ENCODE assay signal across 1 cellular context in the genomic region with DNA sequence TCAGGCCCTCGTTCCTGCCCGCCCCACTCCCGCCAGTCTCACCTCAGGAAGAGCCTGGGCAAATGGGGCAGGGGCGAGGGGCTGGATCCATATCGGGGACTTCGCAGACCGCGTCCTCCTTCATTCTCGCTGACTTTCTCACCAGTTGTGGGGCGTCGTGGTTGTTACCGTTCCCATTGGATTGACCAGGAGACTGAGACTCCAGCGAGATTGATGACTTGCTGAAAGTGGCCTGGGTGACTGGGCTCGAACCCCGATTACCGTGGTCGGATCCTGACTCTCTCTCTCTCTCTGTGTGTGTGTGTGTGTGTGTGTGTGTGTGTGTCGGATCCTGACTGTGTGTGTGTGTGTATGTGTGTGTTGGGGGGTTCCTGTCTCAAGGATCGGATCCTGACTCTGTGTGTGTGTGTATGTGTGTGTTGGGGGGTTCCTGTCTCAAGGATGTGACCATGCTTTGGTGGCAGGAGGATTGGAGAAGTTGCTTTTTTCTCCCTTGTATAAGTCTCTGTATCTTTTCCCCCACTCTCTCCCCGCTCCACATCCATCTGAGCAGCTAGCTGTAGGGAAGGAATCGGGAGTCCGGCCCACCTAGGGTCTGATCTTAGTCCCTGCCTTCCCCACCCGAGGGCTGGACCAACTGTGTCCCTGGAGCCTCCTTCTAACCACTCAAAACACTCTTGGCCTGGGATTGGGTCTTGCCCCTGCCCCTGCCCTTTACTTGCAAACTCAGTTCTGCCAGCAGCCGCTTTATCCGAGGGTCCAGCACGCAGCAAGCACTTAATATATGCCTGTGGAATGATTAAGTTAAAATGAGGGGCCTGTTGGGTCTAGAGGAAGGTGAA.
TF ChIP-seq lines count a peak whose summit lies in the region.

No MANE protein-coding gene starts in this region.

TF ChIP-seq in K562, 482 proteins besides CTCF, POLR2A, EP300 and RAD21 (continues in another document):
- TF ChIP-seq, protein P1, sequence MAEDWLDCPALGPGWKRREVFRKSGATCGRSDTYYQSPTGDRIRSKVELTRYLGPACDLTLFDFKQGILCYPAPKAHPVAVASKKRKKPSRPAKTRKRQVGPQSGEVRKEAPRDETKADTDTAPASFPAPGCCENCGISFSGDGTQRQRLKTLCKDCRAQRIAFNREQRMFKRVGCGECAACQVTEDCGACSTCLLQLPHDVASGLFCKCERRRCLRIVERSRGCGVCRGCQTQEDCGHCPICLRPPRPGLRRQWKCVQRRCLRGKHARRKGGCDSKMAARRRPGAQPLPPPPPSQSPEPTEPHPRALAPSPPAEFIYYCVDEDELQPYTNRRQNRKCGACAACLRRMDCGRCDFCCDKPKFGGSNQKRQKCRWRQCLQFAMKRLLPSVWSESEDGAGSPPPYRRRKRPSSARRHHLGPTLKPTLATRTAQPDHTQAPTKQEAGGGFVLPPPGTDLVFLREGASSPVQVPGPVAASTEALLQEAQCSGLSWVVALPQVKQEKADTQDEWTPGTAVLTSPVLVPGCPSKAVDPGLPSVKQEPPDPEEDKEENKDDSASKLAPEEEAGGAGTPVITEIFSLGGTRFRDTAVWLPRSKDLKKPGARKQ (CRISPR knock-in tag; IDR thresholded peaks at IDR 0.05): no peak
- TF ChIP-seq, protein P2, sequence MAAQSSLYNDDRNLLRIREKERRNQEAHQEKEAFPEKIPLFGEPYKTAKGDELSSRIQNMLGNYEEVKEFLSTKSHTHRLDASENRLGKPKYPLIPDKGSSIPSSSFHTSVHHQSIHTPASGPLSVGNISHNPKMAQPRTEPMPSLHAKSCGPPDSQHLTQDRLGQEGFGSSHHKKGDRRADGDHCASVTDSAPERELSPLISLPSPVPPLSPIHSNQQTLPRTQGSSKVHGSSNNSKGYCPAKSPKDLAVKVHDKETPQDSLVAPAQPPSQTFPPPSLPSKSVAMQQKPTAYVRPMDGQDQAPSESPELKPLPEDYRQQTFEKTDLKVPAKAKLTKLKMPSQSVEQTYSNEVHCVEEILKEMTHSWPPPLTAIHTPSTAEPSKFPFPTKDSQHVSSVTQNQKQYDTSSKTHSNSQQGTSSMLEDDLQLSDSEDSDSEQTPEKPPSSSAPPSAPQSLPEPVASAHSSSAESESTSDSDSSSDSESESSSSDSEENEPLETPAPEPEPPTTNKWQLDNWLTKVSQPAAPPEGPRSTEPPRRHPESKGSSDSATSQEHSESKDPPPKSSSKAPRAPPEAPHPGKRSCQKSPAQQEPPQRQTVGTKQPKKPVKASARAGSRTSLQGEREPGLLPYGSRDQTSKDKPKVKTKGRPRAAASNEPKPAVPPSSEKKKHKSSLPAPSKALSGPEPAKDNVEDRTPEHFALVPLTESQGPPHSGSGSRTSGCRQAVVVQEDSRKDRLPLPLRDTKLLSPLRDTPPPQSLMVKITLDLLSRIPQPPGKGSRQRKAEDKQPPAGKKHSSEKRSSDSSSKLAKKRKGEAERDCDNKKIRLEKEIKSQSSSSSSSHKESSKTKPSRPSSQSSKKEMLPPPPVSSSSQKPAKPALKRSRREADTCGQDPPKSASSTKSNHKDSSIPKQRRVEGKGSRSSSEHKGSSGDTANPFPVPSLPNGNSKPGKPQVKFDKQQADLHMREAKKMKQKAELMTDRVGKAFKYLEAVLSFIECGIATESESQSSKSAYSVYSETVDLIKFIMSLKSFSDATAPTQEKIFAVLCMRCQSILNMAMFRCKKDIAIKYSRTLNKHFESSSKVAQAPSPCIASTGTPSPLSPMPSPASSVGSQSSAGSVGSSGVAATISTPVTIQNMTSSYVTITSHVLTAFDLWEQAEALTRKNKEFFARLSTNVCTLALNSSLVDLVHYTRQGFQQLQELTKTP (IDR thresholded peaks at IDR 0.05; ENCODE audit: low read depth in 1 of 2, partially characterized antibody in 2 of 2): peak; percentile 35 to 58
- TF ChIP-seq XRCC3 (IDR thresholded peaks at IDR 0.05) (no peak), RBM25 (IDR thresholded peaks at IDR 0.05; ENCODE audit: low read depth, low read length, severe bottlenecking) (peak; percentile 89), CXXC5 (CRISPR knock-in tag; IDR thresholded peaks at IDR 0.05) (peak; percentile 15; the same call in 1 of the 2 replicates), SIRT6 (IDR thresholded peaks at IDR 0.05; ENCODE audit: low read depth, low read length) (no peak), EHMT2 (IDR thresholded peaks at IDR 0.05) (no peak), ZC3H4 (CRISPR knock-in tag; IDR thresholded peaks at IDR 0.05; ENCODE audit: borderline replicate concordance) (no peak), ZNF589 (CRISPR knock-in tag; IDR thresholded peaks at IDR 0.05; ENCODE audit: low read depth) (no peak), L3MBTL2 (IDR thresholded peaks at IDR 0.05) (no peak), YBX1 (IDR thresholded peaks at IDR 0.05) (no peak), ATF1 (CRISPR knock-in tag; IDR thresholded peaks at IDR 0.05) (no peak), ATF1 (tag; IDR thresholded peaks at IDR 0.05) (peak; percentile 30; the same call in 1 of the 2 replicates), ARID2 (IDR thresholded peaks at IDR 0.05) (no peak), ZNF134 (CRISPR knock-in tag; conservative IDR thresholded peaks at IDR 0.05) (no peak), PHF21A (IDR thresholded peaks at IDR 0.05; ENCODE audit: borderline replicate concordance, low read depth) (no peak), ASH1L (IDR thresholded peaks at IDR 0.05; ENCODE audit: borderline replicate concordance, low read depth, partially characterized antibody) (peak; percentile 45), ZNF408 (CRISPR knock-in tag; IDR thresholded peaks at IDR 0.05; ENCODE audit: low read depth) (no peak), XRCC4 (IDR thresholded peaks at IDR 0.05; ENCODE audit: extremely low read depth, insufficient read depth, insufficient read length) (no peak), BHLHE40 (IDR thresholded peaks at IDR 0.05; ENCODE audit: low read length) (no peak), SLC30A9 (CRISPR knock-in tag; IDR thresholded peaks at IDR 0.05) (no peak), C11orf30 (IDR thresholded peaks at IDR 0.05; ENCODE audit: low read depth) (peak; percentile 73), ZNF76 (CRISPR knock-in tag; IDR thresholded peaks at IDR 0.05; ENCODE audit: borderline replicate concordance) (no peak), HDAC6 (IDR thresholded peaks at IDR 0.05; ENCODE audit: low read depth, low read length) (no peak), PHF20 (IDR thresholded peaks at IDR 0.05; ENCODE audit: partially characterized antibody) (peak; percentile 41), DPF2 (IDR thresholded peaks at IDR 0.05) (peak; percentile 62), KDM5B (IDR thresholded peaks at IDR 0.05; ENCODE audit: insufficient replicate concordance, low read depth, low read length) (no peak), RB1 (IDR thresholded peaks at IDR 0.05; ENCODE audit: low read depth) (peak; percentile 36; the same call in 1 of the 2 replicates), CBFA2T3 (IDR thresholded peaks at IDR 0.05) (0 out of 2 replicates have a peak, but pooled peaks have one; percentile 4), TCFL5 (CRISPR knock-in tag; conservative IDR thresholded peaks at IDR 0.05) (no peak), SMAD4 (CRISPR knock-in tag; conservative IDR thresholded peaks at IDR 0.05) (peak; percentile 61), ETV5 (CRISPR knock-in tag; IDR thresholded peaks at IDR 0.05; ENCODE audit: low read depth) (no peak), MAFK (IDR thresholded peaks at IDR 0.05; ENCODE audit: low read length) (peak; percentile 7; the same call in 1 of the 2 replicates)
- TF ChIP-seq, protein P3, sequence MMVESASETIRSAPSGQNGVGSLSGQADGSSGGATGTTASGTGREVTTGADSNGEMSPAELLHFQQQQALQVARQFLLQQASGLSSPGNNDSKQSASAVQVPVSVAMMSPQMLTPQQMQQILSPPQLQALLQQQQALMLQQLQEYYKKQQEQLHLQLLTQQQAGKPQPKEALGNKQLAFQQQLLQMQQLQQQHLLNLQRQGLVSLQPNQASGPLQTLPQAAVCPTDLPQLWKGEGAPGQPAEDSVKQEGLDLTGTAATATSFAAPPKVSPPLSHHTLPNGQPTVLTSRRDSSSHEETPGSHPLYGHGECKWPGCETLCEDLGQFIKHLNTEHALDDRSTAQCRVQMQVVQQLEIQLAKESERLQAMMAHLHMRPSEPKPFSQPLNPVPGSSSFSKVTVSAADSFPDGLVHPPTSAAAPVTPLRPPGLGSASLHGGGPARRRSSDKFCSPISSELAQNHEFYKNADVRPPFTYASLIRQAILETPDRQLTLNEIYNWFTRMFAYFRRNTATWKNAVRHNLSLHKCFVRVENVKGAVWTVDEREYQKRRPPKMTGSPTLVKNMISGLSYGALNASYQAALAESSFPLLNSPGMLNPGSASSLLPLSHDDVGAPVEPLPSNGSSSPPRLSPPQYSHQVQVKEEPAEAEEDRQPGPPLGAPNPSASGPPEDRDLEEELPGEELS (CRISPR knock-in tag; IDR thresholded peaks at IDR 0.05; ENCODE audit: borderline replicate concordance): peak; percentile 55; the same call in 1 of the 2 replicates
- TF ChIP-seq, protein P4, sequence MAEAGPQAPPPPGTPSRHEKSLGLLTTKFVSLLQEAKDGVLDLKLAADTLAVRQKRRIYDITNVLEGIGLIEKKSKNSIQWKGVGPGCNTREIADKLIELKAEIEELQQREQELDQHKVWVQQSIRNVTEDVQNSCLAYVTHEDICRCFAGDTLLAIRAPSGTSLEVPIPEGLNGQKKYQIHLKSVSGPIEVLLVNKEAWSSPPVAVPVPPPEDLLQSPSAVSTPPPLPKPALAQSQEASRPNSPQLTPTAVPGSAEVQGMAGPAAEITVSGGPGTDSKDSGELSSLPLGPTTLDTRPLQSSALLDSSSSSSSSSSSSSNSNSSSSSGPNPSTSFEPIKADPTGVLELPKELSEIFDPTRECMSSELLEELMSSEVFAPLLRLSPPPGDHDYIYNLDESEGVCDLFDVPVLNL (CRISPR knock-in tag; IDR thresholded peaks at IDR 0.05; ENCODE audit: low read depth): no peak
- TF ChIP-seq, protein P5, sequence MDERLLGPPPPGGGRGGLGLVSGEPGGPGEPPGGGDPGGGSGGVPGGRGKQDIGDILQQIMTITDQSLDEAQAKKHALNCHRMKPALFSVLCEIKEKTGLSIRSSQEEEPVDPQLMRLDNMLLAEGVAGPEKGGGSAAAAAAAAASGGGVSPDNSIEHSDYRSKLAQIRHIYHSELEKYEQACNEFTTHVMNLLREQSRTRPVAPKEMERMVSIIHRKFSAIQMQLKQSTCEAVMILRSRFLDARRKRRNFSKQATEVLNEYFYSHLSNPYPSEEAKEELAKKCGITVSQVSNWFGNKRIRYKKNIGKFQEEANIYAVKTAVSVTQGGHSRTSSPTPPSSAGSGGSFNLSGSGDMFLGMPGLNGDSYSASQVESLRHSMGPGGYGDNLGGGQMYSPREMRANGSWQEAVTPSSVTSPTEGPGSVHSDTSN (CRISPR knock-in tag; IDR thresholded peaks at IDR 0.05; ENCODE audit: low read depth): no peak
- TF ChIP-seq, protein P5 (tag; conservative IDR thresholded peaks at IDR 0.05; ENCODE audit: low read depth): peak; percentile 70
- TF ChIP-seq, protein P6, sequence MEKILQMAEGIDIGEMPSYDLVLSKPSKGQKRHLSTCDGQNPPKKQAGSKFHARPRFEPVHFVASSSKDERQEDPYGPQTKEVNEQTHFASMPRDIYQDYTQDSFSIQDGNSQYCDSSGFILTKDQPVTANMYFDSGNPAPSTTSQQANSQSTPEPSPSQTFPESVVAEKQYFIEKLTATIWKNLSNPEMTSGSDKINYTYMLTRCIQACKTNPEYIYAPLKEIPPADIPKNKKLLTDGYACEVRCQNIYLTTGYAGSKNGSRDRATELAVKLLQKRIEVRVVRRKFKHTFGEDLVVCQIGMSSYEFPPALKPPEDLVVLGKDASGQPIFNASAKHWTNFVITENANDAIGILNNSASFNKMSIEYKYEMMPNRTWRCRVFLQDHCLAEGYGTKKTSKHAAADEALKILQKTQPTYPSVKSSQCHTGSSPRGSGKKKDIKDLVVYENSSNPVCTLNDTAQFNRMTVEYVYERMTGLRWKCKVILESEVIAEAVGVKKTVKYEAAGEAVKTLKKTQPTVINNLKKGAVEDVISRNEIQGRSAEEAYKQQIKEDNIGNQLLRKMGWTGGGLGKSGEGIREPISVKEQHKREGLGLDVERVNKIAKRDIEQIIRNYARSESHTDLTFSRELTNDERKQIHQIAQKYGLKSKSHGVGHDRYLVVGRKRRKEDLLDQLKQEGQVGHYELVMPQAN (IDR thresholded peaks at IDR 0.05; ENCODE audit: borderline replicate concordance): 0 out of 2 replicates have a peak, but pooled peaks have one; percentile 55
- TF ChIP-seq, protein P7, sequence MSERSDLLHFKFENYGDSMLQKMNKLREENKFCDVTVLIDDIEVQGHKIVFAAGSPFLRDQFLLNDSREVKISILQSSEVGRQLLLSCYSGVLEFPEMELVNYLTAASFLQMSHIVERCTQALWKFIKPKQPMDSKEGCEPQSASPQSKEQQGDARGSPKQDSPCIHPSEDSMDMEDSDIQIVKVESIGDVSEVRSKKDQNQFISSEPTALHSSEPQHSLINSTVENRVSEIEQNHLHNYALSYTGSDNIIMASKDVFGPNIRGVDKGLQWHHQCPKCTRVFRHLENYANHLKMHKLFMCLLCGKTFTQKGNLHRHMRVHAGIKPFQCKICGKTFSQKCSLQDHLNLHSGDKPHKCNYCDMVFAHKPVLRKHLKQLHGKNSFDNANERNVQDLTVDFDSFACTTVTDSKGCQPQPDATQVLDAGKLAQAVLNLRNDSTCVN (CRISPR knock-in tag; IDR thresholded peaks at IDR 0.05): peak; percentile 87; the same call in 1 of the 2 replicates
- TF ChIP-seq, protein P8, sequence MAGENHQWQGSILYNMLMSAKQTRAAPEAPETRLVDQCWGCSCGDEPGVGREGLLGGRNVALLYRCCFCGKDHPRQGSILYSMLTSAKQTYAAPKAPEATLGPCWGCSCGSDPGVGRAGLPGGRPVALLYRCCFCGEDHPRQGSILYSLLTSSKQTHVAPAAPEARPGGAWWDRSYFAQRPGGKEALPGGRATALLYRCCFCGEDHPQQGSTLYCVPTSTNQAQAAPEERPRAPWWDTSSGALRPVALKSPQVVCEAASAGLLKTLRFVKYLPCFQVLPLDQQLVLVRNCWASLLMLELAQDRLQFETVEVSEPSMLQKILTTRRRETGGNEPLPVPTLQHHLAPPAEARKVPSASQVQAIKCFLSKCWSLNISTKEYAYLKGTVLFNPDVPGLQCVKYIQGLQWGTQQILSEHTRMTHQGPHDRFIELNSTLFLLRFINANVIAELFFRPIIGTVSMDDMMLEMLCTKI (IDR thresholded peaks at IDR 0.05; ENCODE audit: partially characterized antibody): no peak
- TF ChIP-seq, protein P9, sequence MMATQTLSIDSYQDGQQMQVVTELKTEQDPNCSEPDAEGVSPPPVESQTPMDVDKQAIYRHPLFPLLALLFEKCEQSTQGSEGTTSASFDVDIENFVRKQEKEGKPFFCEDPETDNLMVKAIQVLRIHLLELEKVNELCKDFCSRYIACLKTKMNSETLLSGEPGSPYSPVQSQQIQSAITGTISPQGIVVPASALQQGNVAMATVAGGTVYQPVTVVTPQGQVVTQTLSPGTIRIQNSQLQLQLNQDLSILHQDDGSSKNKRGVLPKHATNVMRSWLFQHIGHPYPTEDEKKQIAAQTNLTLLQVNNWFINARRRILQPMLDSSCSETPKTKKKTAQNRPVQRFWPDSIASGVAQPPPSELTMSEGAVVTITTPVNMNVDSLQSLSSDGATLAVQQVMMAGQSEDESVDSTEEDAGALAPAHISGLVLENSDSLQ (IDR thresholded peaks at IDR 0.05): peak; percentile 35; the same call in 1 of the 2 replicates
